ENCODE assay signal across 25 cellular contexts in genomic region chr16:23171234-23171948, GRCh38. TPM values are rescaled to one million over a fixed set of nuclear protein-coding genes. Genes with fewer than 3 reads are reported as not detected.
A peak's percentile ranks its signal among the peaks of the same experiment; 100 is the strongest.
DNase-seq lines count a peak whose midpoint lies in the region; ATAC-seq, FAIRE-seq and TF ChIP-seq lines count a peak whose summit lies in the region.
"Had no signal": no experiment of that assay in that cellular context is flagged by ENCODE, and none has a peak within 500 bp of the region (broad histone marks: within the 10 kb centered on the region; RNA-seq: fewer than 3 reads in every experiment).

No MANE protein-coding gene starts in this region.

- no peaks in the 10 kb centered on the region for H3K36me3 ChIP-seq in BJ (ENCODE audit: control insufficient read depth, insufficient read depth, low read length)
- no peaks in the 10 kb centered on the region for H3K36me3 ChIP-seq in astrocyte (ENCODE audit: insufficient read depth, low read length)
- H3K36me3 ChIP-seq in upper lobe of left lung, result no peaks in the 10 kb centered on the region
- no peaks in the 10 kb centered on the region for H3K36me3 ChIP-seq in lower lobe of right lung
- H3K36me3 ChIP-seq: BLaER1, left lung, vagina had no signal

- H3K9me3 Mint-ChIP-seq in astrocyte (ENCODE audit: unreplicated experiment), result no peaks in the 10 kb centered on the region
- H3K9me3 Mint-ChIP-seq: activated B cell treated with CpG ODN at 0.5 μM for 24 hours; activated naive CD8-positive, alpha-beta T cell treated with anti-CD3 and anti-CD28 coated beads, Interleukin-2, amount 50 U/mL, for 24 hours; activated T-helper 1 cell treated with anti-CD3 and anti-CD28 coated beads, Interleukin-12 subunit alpha, Interleukin-12 subunit beta, Interleukin-2, Interleukin-4 antibody, amounts not matched to agents 30 ng/mL and 10 ng/mL and 1 ng/mL, durations not matched to agents 14 hours and 24 hours and 36 hours had no signal

- CTCF ChIA-PET in BJ (lab: Yijun Ruan, JAX), result interaction anchor here (1.5 to 2.4 kb wide), 3 partner anchors 10 to 264 kb away, joined by 3 to 12 read pairs (median 5); no protein-coding TSS in a partner anchor

- POLR2A ChIA-PET in BJ (lab: Charles Lee), result no interaction called here

- H4K20me1 ChIP-seq in astrocyte (ENCODE audit: insufficient read depth, low read length), result no peaks in the 10 kb centered on the region
- H4K20me1 ChIP-seq: BLaER1 had no signal

- no peak for TF ChIP-seq POLR2A in upper lobe of left lung (IDR thresholded peaks at IDR 0.05)

- no peak for FAIRE-seq in astrocyte (lab: Jason Lieb, UNC)

- no peaks in the 10 kb centered on the region for H3K79me2 ChIP-seq in astrocyte (ENCODE audit: insufficient read depth, low read length)

- peak overlapping the region; percentile 7 for H3K4me2 ChIP-seq in astrocyte (ENCODE audit: low read length)
- H3K4me2 ChIP-seq: BLaER1 had no signal

- H3K4me1 Mint-ChIP-seq in astrocyte (ENCODE audit: low read depth, unreplicated experiment), result no peaks in the 10 kb centered on the region
- H3K4me1 Mint-ChIP-seq: activated B cell treated with CpG ODN at 0.5 μM for 24 hours; activated naive CD8-positive, alpha-beta T cell treated with anti-CD3 and anti-CD28 coated beads, Interleukin-2, amount 50 U/mL, for 24 hours had no signal

- H2AFZ ChIP-seq in astrocyte (ENCODE audit: low read depth, low read length), result no peak overlapping the region

- no peak overlapping the region for H3K4me3 Mint-ChIP-seq in astrocyte (ENCODE audit: unreplicated experiment)
- H3K4me3 Mint-ChIP-seq: activated B cell treated with CpG ODN at 0.5 μM for 24 hours; activated naive CD8-positive, alpha-beta T cell treated with anti-CD3 and anti-CD28 coated beads, Interleukin-2, amount 50 U/mL, for 24 hours; activated T-helper 1 cell treated with anti-CD3 and anti-CD28 coated beads, Interleukin-12 subunit alpha, Interleukin-12 subunit beta, Interleukin-2, Interleukin-4 antibody, amounts not matched to agents 30 ng/mL and 10 ng/mL and 1 ng/mL, durations not matched to agents 14 hours and 24 hours and 36 hours; effector memory CD8-positive, alpha-beta T cell; T-helper 17 cell had no signal

- peaks cover 35% of the 10 kb centered on the region for H3K27me3 Mint-ChIP-seq in astrocyte (ENCODE audit: low read depth, unreplicated experiment)

- H3K4me1 ChIP-seq in astrocyte (ENCODE audit: insufficient read depth, low read length) (no peaks in the 10 kb centered on the region), upper lobe of left lung (no peaks in the 10 kb centered on the region), lower lobe of right lung (no peaks in the 10 kb centered on the region)
- H3K4me1 ChIP-seq: BLaER1, left lung, vagina had no signal

- H3K27ac ChIP-seq in astrocyte (ENCODE audit: low read depth, low read length), result no peak overlapping the region
- no peak overlapping the region for H3K27ac ChIP-seq in upper lobe of left lung
- H3K27ac ChIP-seq in lower lobe of right lung, result no peak overlapping the region
- H3K27ac ChIP-seq: BLaER1, left lung, vagina had no signal

- H3K4me3 ChIP-seq in BJ (ENCODE audit: low read depth, low read length) (no peak overlapping the region), astrocyte (ENCODE audit: insufficient read depth, low read depth, low read length) (no peak overlapping the region), upper lobe of left lung (no peak overlapping the region), lower lobe of right lung (no peak overlapping the region)
- H3K4me3 ChIP-seq: BLaER1, left lung, vagina had no signal

- H3K27me3 ChIP-seq in BJ (ENCODE audit: control insufficient read depth, insufficient read depth, low read length), result 0 out of 2 replicates have a peak, but pooled peaks cover under 1% of the 10 kb centered on the region
- peaks cover 4% of the 10 kb centered on the region for H3K27me3 ChIP-seq in astrocyte (ENCODE audit: insufficient read depth, low read length)
- no peaks in the 10 kb centered on the region for H3K27me3 ChIP-seq in upper lobe of left lung
- H3K27me3 ChIP-seq in lower lobe of right lung (ENCODE audit: low read depth), result peaks cover 7% of the 10 kb centered on the region
- H3K27me3 ChIP-seq: BLaER1, vagina had no signal

- H3K36me3 Mint-ChIP-seq in astrocyte (ENCODE audit: low read depth, unreplicated experiment), result no peaks in the 10 kb centered on the region

- no peak overlapping the region for H3K27ac Mint-ChIP-seq in astrocyte (ENCODE audit: unreplicated experiment)
- H3K27ac Mint-ChIP-seq: activated B cell treated with CpG ODN at 0.5 μM for 24 hours; activated naive CD8-positive, alpha-beta T cell treated with anti-CD3 and anti-CD28 coated beads, Interleukin-2, amount 50 U/mL, for 24 hours; activated T-helper 1 cell treated with anti-CD3 and anti-CD28 coated beads, Interleukin-12 subunit alpha, Interleukin-12 subunit beta, Interleukin-2, Interleukin-4 antibody, amounts not matched to agents 30 ng/mL and 10 ng/mL and 1 ng/mL, durations not matched to agents 14 hours and 24 hours and 36 hours; effector memory CD8-positive, alpha-beta T cell; T-helper 17 cell had no signal

- no peak for TF ChIP-seq EP300 in upper lobe of left lung (IDR thresholded peaks at IDR 0.05)

- DNase-seq in BJ (ENCODE audit: low read depth) (peak; percentile 9), HT1080 (ENCODE audit: low read depth) (peak; percentile 73), astrocyte (ENCODE audit: low read depth) (peak; percentile 20), myocyte (ENCODE audit: low read depth) (peak; percentile 10), cerebellar nuclear complex (lab: John Stamatoyannopoulos, UW) (no peak), upper lobe of left lung (no peak), lower lobe of right lung (no peak)
- DNase-seq: activated B cell treated with CpG ODN at 0.5 μM for 24 hours; activated CD8-positive, alpha-beta memory T cell treated with anti-CD3 and anti-CD28 coated beads for 24 hours; activated naive CD8-positive, alpha-beta T cell treated with anti-CD3 and anti-CD28 coated beads, Interleukin-2, amount 50 U/mL, for 24 hours; central memory CD4-positive, alpha-beta T cell; effector memory CD8-positive, alpha-beta T cell; foreskin melanocyte; left lung; NCI-H146; NCI-H345; occipital lobe; SIG-M5; stimulated activated CD4-positive, alpha-beta T cell treated with anti-CD3 and anti-CD28 coated beads, Interleukin-1b, Interleukin-23, amount 100 ng/mL, for 48 hours; T-helper 17 cell had no signal

- no peak overlapping the region for H3K9ac ChIP-seq in astrocyte (ENCODE audit: low read length)
- H3K9ac ChIP-seq: BLaER1 had no signal

- intact Hi-C loops in lower lobe of right lung (cut with DNase I), result no loop called here

- H3K9me3 ChIP-seq in astrocyte (ENCODE audit: insufficient read depth, low read depth, low read length) (no peaks in the 10 kb centered on the region), upper lobe of left lung (no peaks in the 10 kb centered on the region), lower lobe of right lung (no peaks in the 10 kb centered on the region)
- H3K9me3 ChIP-seq: BLaER1, left lung, vagina had no signal

- ATAC-seq in HG03139 (IDR thresholded peaks at IDR 0.05; ENCODE audit: unreplicated experiment), result no peak
- ATAC-seq in upper lobe of left lung (ENCODE audit: low FRiP score in 2 of 2), result no peak
- no peak for ATAC-seq in lower lobe of right lung
- ATAC-seq: activated naive CD8-positive, alpha-beta T cell treated with anti-CD3 and anti-CD28 coated beads, Interleukin-2, amount 50 U/mL, for 24 hours; effector memory CD8-positive, alpha-beta T cell; left lung; sciatic nerve; T-helper 17 cell had no signal

- TF ChIP-seq CTCF in BJ (IDR thresholded peaks at IDR 0.05; ENCODE audit: insufficient read depth, low read depth, low read length) (no peak), astrocyte (IDR thresholded peaks at IDR 0.05; ENCODE audit: insufficient read depth, low read depth, low read length) (no peak), upper lobe of left lung (IDR thresholded peaks at IDR 0.05) (no peak), lower lobe of right lung (IDR thresholded peaks at IDR 0.05) (no peak)

- 74 to 83% methylated on average over 11 of the region's 11 CpGs for WGBS in upper lobe of left lung, 2 donors

RNA-seq across cellular contexts. Expression of gene SCNN1G, which starts 11.2 kb away (rescaled TPM):
- polyA plus RNA-seq in BJ (2011; rRNA removed), result not detected in 2 replicates
- not detected in 2 replicates for polyA minus RNA-seq in BJ (2011; rRNA and poly(A)+ RNA removed)
- not detected in 2 replicates for total RNA-seq in HT1080 (2014; rRNA removed; shearing (Covaris generic))
- not detected in 2 replicates for polyA plus RNA-seq in HT1080 (2015; cell fraction: cytosol; rRNA removed)
- polyA plus RNA-seq in HT1080 (2015; cell fraction: nucleus; rRNA removed), result not detected in 2 replicates
- total RNA-seq in astrocyte (not detected in 2 replicates), myocyte (not detected in 2 replicates), upper lobe of left lung (10 to 100 TPM; 10.8 to 16.8 (median 13.8) TPM), lower lobe of right lung (7.6 TPM)
- not detected for polyA plus RNA-seq in myocyte (2012)
- total RNA-seq: activated B cell treated with CpG ODN at 0.5 μM for 24 hours; activated T-helper 1 cell treated with anti-CD3 and anti-CD28 coated beads, Interleukin-12 subunit alpha, Interleukin-12 subunit beta, Interleukin-2, Interleukin-4 antibody, amounts not matched to agents 30 ng/mL and 10 ng/mL and 1 ng/mL, durations not matched to agents 14 hours and 24 hours and 36 hours; sciatic nerve; T-helper 17 cell had no signal

RNA-seq across cellular contexts. Expression of gene USP31, which starts 22.1 kb away (rescaled TPM):
- 4.3 and 5.4 TPM in 2 replicates for polyA plus RNA-seq in BJ (2011; rRNA removed)
- polyA minus RNA-seq in BJ (2011; rRNA and poly(A)+ RNA removed), result 8.5 and 10.6 TPM in 2 replicates
- total RNA-seq in HT1080 (2014; rRNA removed; shearing (Covaris generic)), result 5.3 and 6.1 TPM in 2 replicates
- 4.1 and 5.7 TPM in 2 replicates for polyA plus RNA-seq in HT1080 (2015; cell fraction: cytosol; rRNA removed)
- 5.2 and 7.0 TPM in 2 replicates for polyA plus RNA-seq in HT1080 (2015; cell fraction: nucleus; rRNA removed)
- 7.5 and 9.4 TPM in 2 replicates for total RNA-seq in astrocyte
- 4.0 and 4.9 TPM in 2 replicates for total RNA-seq in myocyte
- 2.8 TPM for polyA plus RNA-seq in myocyte (2012)
- total RNA-seq in upper lobe of left lung, result 10 to 100 TPM in 5 of 6 donors, 1 to 10 TPM in 1; 8.8 to 20.2 (median 15.0) TPM
- 13.1 TPM for total RNA-seq in lower lobe of right lung

Comparison
In these comparisons a context has a peak if more than half of its experiments do, and no peak if none do; other contexts are left out.
1. DNase-seq: peak in BJ (single experiment), HT1080 (single experiment), astrocyte (single experiment) and myocyte (single experiment); none in cerebellar nuclear complex (0 of 2), upper lobe of left lung (0 of 2) and lower lobe of right lung (single experiment).